ENCODE assay signal across 11 cellular contexts in the genomic region with DNA sequence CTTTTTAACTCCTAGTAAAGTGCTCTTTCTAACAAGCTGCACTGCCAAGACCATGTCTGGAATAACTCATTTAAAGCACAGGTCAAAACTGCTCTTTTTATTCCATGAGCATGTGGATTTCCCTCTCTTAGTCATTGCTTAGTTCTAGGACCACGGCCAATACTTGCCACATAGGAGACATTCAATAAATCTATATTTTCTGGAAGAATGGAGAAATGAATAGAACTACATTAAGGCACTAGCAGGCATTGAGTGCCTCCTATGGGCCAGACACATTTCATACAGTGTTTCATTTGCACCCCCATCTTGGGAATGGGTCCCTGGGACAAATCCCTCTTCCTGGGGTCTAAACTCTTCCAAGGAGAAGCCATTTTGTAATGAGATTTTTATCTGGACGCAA.
DNase-seq lines count a peak whose midpoint lies in the region; ATAC-seq and TF ChIP-seq lines count a peak whose summit lies in the region.
"Had no signal": no experiment of that assay in that cellular context is flagged by ENCODE, and none has a peak within 500 bp of the region (broad histone marks: within the 10 kb centered on the region; RNA-seq: fewer than 3 reads in every experiment).

No MANE protein-coding gene starts in this region.

- in situ Hi-C loops in gastrocnemius medialis (cut with MboI; ENCODE audit: low sequenced_read_pairs in 4 of 4) = no loop called here

- H3K4me1 ChIP-seq in skeletal muscle satellite cell (ENCODE audit: control insufficient read depth, insufficient read depth, low read length) (peaks cover 35% of the 10 kb centered on the region), gastrocnemius medialis (peaks cover 0 to 5% of the 10 kb centered on the region in 2 donors)

- peak overlapping the region; percentile 69 for H3K9ac ChIP-seq in skeletal muscle satellite cell (ENCODE audit: low read depth, low read length)

- intact Hi-C loops in gastrocnemius medialis (cut with DNase I; ENCODE audit: low total_unique reads) = no loop called here

- TF ChIP-seq POLR2A in erythroblast (IDR thresholded peaks at IDR 0.05; ENCODE audit: low read length) (no peak), gastrocnemius medialis (IDR thresholded peaks at IDR 0.05) (no peak)

- no peak for ATAC-seq in gastrocnemius medialis
- no peak for ATAC-seq in HG03175 (IDR thresholded peaks at IDR 0.05; ENCODE audit: unreplicated experiment)

- H3K4me3 ChIP-seq in skeletal muscle satellite cell (ENCODE audit: low read length) (no peak overlapping the region), gastrocnemius medialis (no peak overlapping the region)

- no peaks in the 10 kb centered on the region for H3K27me3 ChIP-seq in skeletal muscle satellite cell (ENCODE audit: control insufficient read depth, insufficient read depth, low read length)
- no peaks in the 10 kb centered on the region for H3K27me3 ChIP-seq in gastrocnemius medialis

- H3K9me3 ChIP-seq in skeletal muscle satellite cell (replicated peaks; ENCODE audit: low read length) (no peaks in the 10 kb centered on the region), gastrocnemius medialis (no peaks in the 10 kb centered on the region)

- H3K27ac ChIP-seq in gastrocnemius medialis = no peak overlapping the region

- H3K36me3 ChIP-seq in skeletal muscle satellite cell (ENCODE audit: insufficient read depth, low read length) = no peaks in the 10 kb centered on the region
- no peaks in the 10 kb centered on the region for H3K36me3 ChIP-seq in gastrocnemius medialis

- DNase-seq in NCI-H1694 treated with DMSO at 0.1 percent for 48 hours (lab: John Stamatoyannopoulos, UW) (peak; percentile 10), NCI-H1694 (lab: John Stamatoyannopoulos, UW) (no peak), NCI-H446 (lab: John Stamatoyannopoulos, UW) (peak; percentile 21 to 73), erythroblast (lab: John Stamatoyannopoulos, UW) (peak; percentile 48 to 63), HuH-7.5 (ENCODE audit: low spot score) (no peak), gastrocnemius medialis (no peak)
- DNase-seq: ACHN, hypothalamus, NCI-H345 had no signal

- no peak for TF ChIP-seq CTCF in gastrocnemius medialis (IDR thresholded peaks at IDR 0.05 in 4 of 5, conservative IDR thresholded peaks at IDR 0.05 in 1 of 5)

- H3K4me2 ChIP-seq in skeletal muscle satellite cell (ENCODE audit: low read length) = peak overlapping the region; percentile 61

Comparison
In these comparisons a context has a peak if more than half of its experiments do, and no peak if none do; other contexts are left out.
1. DNase-seq: peak in NCI-H1694 treated with DMSO at 0.1 percent for 48 hours (single experiment), NCI-H446 (2 of 2) and erythroblast (2 of 2); none in NCI-H1694 (single experiment), HuH-7.5 (single experiment) and gastrocnemius medialis (0 of 2).